In genomic region chr1:53206735-53207379, GRCh38 we compare ENCODE assay signal across 11 cellular contexts. TPM values are rescaled to one million over a fixed set of nuclear protein-coding genes. Genes with fewer than 3 reads are reported as not detected.
DNase-seq lines count a peak whose midpoint lies in the region; TF ChIP-seq lines count a peak whose summit lies in the region.
"Had no signal": no experiment of that assay in that cellular context is flagged by ENCODE, and none has a peak within 500 bp of the region (broad histone marks: within the 10 kb centered on the region; RNA-seq: fewer than 3 reads in every experiment).

No MANE protein-coding gene starts in this region.

- DNase-seq in WERI-Rb-1 = peak; percentile 56
- DNase-seq in coronary artery (ENCODE audit: low spot score) = peak; percentile 2
- DNase-seq in fibroblast of peridontal ligament (ENCODE audit: extremely low read depth) = peak; percentile 84
- DNase-seq in stromal cell of bone marrow (ENCODE audit: low read depth) = peak; percentile 79
- no peak for DNase-seq in OCI-M2 (lab: John Stamatoyannopoulos, UW; ENCODE audit: unreplicated experiment)
- no peak for DNase-seq in stimulated activated CD4-positive, alpha-beta T cell treated with anti-CD3 and anti-CD28 coated beads, Interleukin-4, amount 100 ng/mL, for 4 hours
- no peak for DNase-seq in activated CD4-positive, alpha-beta memory T cell treated with anti-CD3 and anti-CD28 coated beads, Interleukin-2, amount 10 ng/mL, durations not matched to agents 7 days and 5 days
- DNase-seq: GF-D8, GOT3, H9 had no signal

- POLR2A ChIA-PET in activated CD4-positive, alpha-beta memory T cell treated with anti-CD3 and anti-CD28 coated beads, Interleukin-2, amount 10 ng/mL, durations not matched to agents 7 days and 5 days (lab: Charles Lee) = no interaction called here

- peaks cover 19% of the 10 kb centered on the region for H3K9me3 ChIP-seq in WERI-Rb-1 (ENCODE audit: severe bottlenecking)

- no peak overlapping the region for H3K4me3 Mint-ChIP-seq in activated CD4-positive, alpha-beta memory T cell treated with anti-CD3 and anti-CD28 coated beads, Interleukin-2, amount 10 ng/mL, durations not matched to agents 7 days and 5 days
- H3K4me3 Mint-ChIP-seq: H9 had no signal

- peaks cover 79% of the 10 kb centered on the region for H3K36me3 Mint-ChIP-seq in activated CD4-positive, alpha-beta memory T cell treated with anti-CD3 and anti-CD28 coated beads, Interleukin-2, amount 10 ng/mL, durations not matched to agents 7 days and 5 days (ENCODE audit: low read depth)

- H3K36me3 ChIP-seq in WERI-Rb-1 = peaks cover 61% of the 10 kb centered on the region

- no peak overlapping the region for H3K27ac Mint-ChIP-seq in activated CD4-positive, alpha-beta memory T cell treated with anti-CD3 and anti-CD28 coated beads, Interleukin-2, amount 10 ng/mL, durations not matched to agents 7 days and 5 days
- H3K27ac Mint-ChIP-seq: H9 had no signal

- no peak overlapping the region for H3K27ac ChIP-seq in WERI-Rb-1
- no peak overlapping the region for H3K27ac ChIP-seq in coronary artery
- H3K27ac ChIP-seq: A549 had no signal

- CTCF ChIA-PET in activated CD4-positive, alpha-beta memory T cell treated with anti-CD3 and anti-CD28 coated beads, Interleukin-2, amount 10 ng/mL, durations not matched to agents 7 days and 5 days (lab: Charles Lee) = no interaction called here

- H3K4me3 ChIP-seq in WERI-Rb-1 (ENCODE audit: low read depth, low read length) (no peak overlapping the region), coronary artery (no peak overlapping the region)
- H3K4me3 ChIP-seq: A549 had no signal

- TF ChIP-seq CTCF in WERI-Rb-1 (IDR thresholded peaks at IDR 0.05; ENCODE audit: low read depth, low read length) (no peak), coronary artery (IDR thresholded peaks at IDR 0.05) (no peak)

- H3K27me3 Mint-ChIP-seq in activated CD4-positive, alpha-beta memory T cell treated with anti-CD3 and anti-CD28 coated beads, Interleukin-2, amount 10 ng/mL, durations not matched to agents 7 days and 5 days = no peaks in the 10 kb centered on the region

- H3K27me3 ChIP-seq in WERI-Rb-1 (ENCODE audit: insufficient read depth, low read depth, severe bottlenecking) = no peaks in the 10 kb centered on the region

- H3K9me3 Mint-ChIP-seq in activated CD4-positive, alpha-beta memory T cell treated with anti-CD3 and anti-CD28 coated beads, Interleukin-2, amount 10 ng/mL, durations not matched to agents 7 days and 5 days = peaks cover 25% of the 10 kb centered on the region

- H3K4me1 Mint-ChIP-seq in activated CD4-positive, alpha-beta memory T cell treated with anti-CD3 and anti-CD28 coated beads, Interleukin-2, amount 10 ng/mL, durations not matched to agents 7 days and 5 days = no peaks in the 10 kb centered on the region
- H3K4me1 Mint-ChIP-seq: H9 had no signal

RNA-seq across cellular contexts. Expression of gene CPT2, which starts 10.2 kb away (rescaled TPM):
- 10 to 100 TPM; 13.9 to 14.9 TPM for total RNA-seq in activated CD4-positive, alpha-beta memory T cell treated with anti-CD3 and anti-CD28 coated beads, Interleukin-2, amount 10 ng/mL, durations not matched to agents 7 days and 5 days

RNA-seq across cellular contexts. Expression of gene CZIB, which starts 13.6 kb away (rescaled TPM):
- total RNA-seq in activated CD4-positive, alpha-beta memory T cell treated with anti-CD3 and anti-CD28 coated beads, Interleukin-2, amount 10 ng/mL, durations not matched to agents 7 days and 5 days = 10 to 100 TPM; 38.2 to 41.3 TPM

RNA-seq across cellular contexts. Expression of gene MAGOH, which starts 31.5 kb away (rescaled TPM):
- total RNA-seq in activated CD4-positive, alpha-beta memory T cell treated with anti-CD3 and anti-CD28 coated beads, Interleukin-2, amount 10 ng/mL, durations not matched to agents 7 days and 5 days = 10 to 100 TPM; 65.3 to 65.9 TPM

Comparison
In these comparisons a context has a peak if more than half of its experiments do, and no peak if none do; other contexts are left out.
1. DNase-seq: peak in WERI-Rb-1 (single experiment), coronary artery (single experiment), fibroblast of peridontal ligament (single experiment) and stromal cell of bone marrow (single experiment); none in OCI-M2 (single experiment), stimulated activated CD4-positive, alpha-beta T cell treated with anti-CD3 and anti-CD28 coated beads, Interleukin-4, amount 100 ng/mL, for 4 hours (0 of 2) and activated CD4-positive, alpha-beta memory T cell treated with anti-CD3 and anti-CD28 coated beads, Interleukin-2, amount 10 ng/mL, durations not matched to agents 7 days and 5 days (single experiment).